8 cellular contexts compared by ENCODE assay signal in the genomic region with DNA sequence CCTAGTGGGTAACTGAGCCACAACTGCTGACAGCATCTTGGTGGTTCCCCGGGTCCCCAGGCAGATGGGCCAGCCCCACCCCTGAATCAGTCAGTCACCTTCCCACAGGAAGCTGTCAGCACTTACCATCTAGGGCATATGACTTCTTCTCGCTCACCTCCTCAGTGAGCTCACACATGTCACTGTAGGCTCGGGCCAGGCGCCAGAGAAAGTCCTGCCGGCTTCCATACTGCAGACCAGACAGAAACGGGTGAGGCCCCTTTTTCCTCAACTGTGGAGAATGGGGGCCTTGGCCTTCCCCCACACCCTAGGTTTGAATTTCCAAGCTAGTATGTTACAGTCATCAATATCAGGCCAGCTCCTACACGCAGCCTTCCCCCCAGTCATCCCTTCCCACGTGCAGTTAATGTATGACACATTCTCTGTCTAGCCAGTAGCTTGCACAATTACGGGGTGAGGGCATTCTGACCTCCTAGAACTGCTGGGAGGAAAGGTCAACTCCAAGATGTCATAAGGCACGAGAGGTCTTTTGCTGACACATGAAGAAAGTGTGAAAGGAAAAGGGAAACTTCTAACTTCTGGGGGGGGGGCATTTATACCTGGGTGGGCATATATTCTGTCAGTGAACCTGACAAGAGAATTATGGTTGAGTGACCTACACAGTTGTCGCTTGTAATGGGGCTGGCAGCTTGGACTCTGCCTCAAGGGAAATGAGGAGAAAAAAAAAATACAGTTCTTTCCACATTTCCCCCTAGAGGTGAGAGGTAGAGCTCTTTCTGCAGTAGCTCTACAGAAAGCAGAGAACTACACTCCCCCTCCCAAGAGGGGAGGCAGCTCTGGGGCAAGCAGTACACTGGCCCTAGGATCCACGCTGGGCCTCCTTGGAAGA. TPM values are rescaled to one million over a fixed set of nuclear protein-coding genes. Genes with fewer than 3 reads are reported as not detected.
DNase-seq lines count a peak whose midpoint lies in the region; ATAC-seq and TF ChIP-seq lines count a peak whose summit lies in the region.

No MANE protein-coding gene starts in this region.

- H3K27me3 Mint-ChIP-seq in activated naive CD8-positive, alpha-beta T cell treated with anti-CD3 and anti-CD28 coated beads, Interleukin-2, amount 10 ng/mL, durations not matched to agents 7 days and 5 days, result no peaks in the 10 kb centered on the region
- H3K27me3 Mint-ChIP-seq in naive thymus-derived CD8-positive, alpha-beta T cell, result no peaks in the 10 kb centered on the region

- peak; percentile 97 for ATAC-seq in activated naive CD8-positive, alpha-beta T cell treated with anti-CD3 and anti-CD28 coated beads, Interleukin-2, amount 10 ng/mL, durations not matched to agents 7 days and 5 days (ENCODE audit: low read depth)
- peak; percentile 89 to 96 for ATAC-seq in naive thymus-derived CD8-positive, alpha-beta T cell
- ATAC-seq in HG03196 (IDR thresholded peaks at IDR 0.05; ENCODE audit: unreplicated experiment) (no peak), GM19324 (IDR thresholded peaks at IDR 0.05; ENCODE audit: low FRiP score, unreplicated experiment) (no peak), GM21723 (IDR thresholded peaks at IDR 0.05; ENCODE audit: unreplicated experiment) (no peak)

- no peaks in the 10 kb centered on the region for H3K9me3 Mint-ChIP-seq in activated naive CD8-positive, alpha-beta T cell treated with anti-CD3 and anti-CD28 coated beads, Interleukin-2, amount 10 ng/mL, durations not matched to agents 7 days and 5 days
- no peaks in the 10 kb centered on the region for H3K9me3 Mint-ChIP-seq in naive thymus-derived CD8-positive, alpha-beta T cell

- peak overlapping the region; percentile 92 for H3K27ac Mint-ChIP-seq in activated naive CD8-positive, alpha-beta T cell treated with anti-CD3 and anti-CD28 coated beads, Interleukin-2, amount 10 ng/mL, durations not matched to agents 7 days and 5 days
- peak overlapping the region in 9 of 10 donors; percentile 2 to 97 (median 81) for H3K27ac Mint-ChIP-seq in naive thymus-derived CD8-positive, alpha-beta T cell

- POLR2A ChIA-PET in activated naive CD8-positive, alpha-beta T cell treated with anti-CD3 and anti-CD28 coated beads, Interleukin-2, amount 10 ng/mL, durations not matched to agents 7 days and 5 days (lab: Charles Lee), result interaction anchor here (0.6 to 2.4 kb wide), 10 partner anchors 9 to 179 kb away, joined by 3 to 21 read pairs (median 7); a partner anchor contains a TSS
- POLR2A ChIA-PET in naive thymus-derived CD8-positive, alpha-beta T cell (lab: Charles Lee), result no interaction called here

- DNase-seq in EH (ENCODE audit: low read depth) (peak; percentile 73), GM13976 (ENCODE audit: low spot score) (no peak)
- peak; percentile 66 for DNase-seq in activated naive CD8-positive, alpha-beta T cell treated with anti-CD3 and anti-CD28 coated beads, Interleukin-2, amount 10 ng/mL, durations not matched to agents 7 days and 5 days
- DNase-seq in naive thymus-derived CD8-positive, alpha-beta T cell, result peak in 5 of 10 donors; percentile 21 to 47 (median 26)

- peaks cover 21% of the 10 kb centered on the region for H3K36me3 Mint-ChIP-seq in activated naive CD8-positive, alpha-beta T cell treated with anti-CD3 and anti-CD28 coated beads, Interleukin-2, amount 10 ng/mL, durations not matched to agents 7 days and 5 days
- H3K36me3 Mint-ChIP-seq in naive thymus-derived CD8-positive, alpha-beta T cell, result peaks cover 0 to 63% (median 2%) of the 10 kb centered on the region in 3 donors

- in situ Hi-C loops in GM13976 (cut with MboI; ENCODE audit: low sequenced_read_pairs, unreplicated experiment), result no loop called here

- H3K4me1 Mint-ChIP-seq in activated naive CD8-positive, alpha-beta T cell treated with anti-CD3 and anti-CD28 coated beads, Interleukin-2, amount 10 ng/mL, durations not matched to agents 7 days and 5 days, result peaks cover 42% of the 10 kb centered on the region
- H3K4me1 Mint-ChIP-seq in naive thymus-derived CD8-positive, alpha-beta T cell, result peaks cover 0 to 38% (median 6%) of the 10 kb centered on the region in 4 donors

- H3K4me3 Mint-ChIP-seq in activated naive CD8-positive, alpha-beta T cell treated with anti-CD3 and anti-CD28 coated beads, Interleukin-2, amount 10 ng/mL, durations not matched to agents 7 days and 5 days, result peak overlapping the region; percentile 66
- H3K4me3 Mint-ChIP-seq in naive thymus-derived CD8-positive, alpha-beta T cell, result peak overlapping the region in 4 of 10 donors; percentile 24 to 75 (median 37)

- TF ChIP-seq CTCF in GM13976 (IDR thresholded peaks at IDR 0.05; ENCODE audit: borderline replicate concordance, control extremely low read depth, extremely low read depth, insufficient read depth, missing control alignments), result no peak

TF ChIP-seq in PFSK-1, 5 proteins besides CTCF, POLR2A, EP300 and RAD21:
- TF ChIP-seq FOXP2 (optimal IDR thresholded peaks at IDR 0.05; ENCODE audit: borderline replicate concordance, extremely low read depth, extremely low read length, insufficient read depth) (peak; percentile 17), TAF1 (IDR thresholded peaks at IDR 0.05; ENCODE audit: borderline replicate concordance, insufficient read depth, low read length) (no peak), POLR2AphosphoS5 (IDR thresholded peaks at IDR 0.05; ENCODE audit: low read depth, low read length) (no peak), SIN3A (IDR thresholded peaks at IDR 0.05; ENCODE audit: borderline replicate concordance, insufficient read depth, low read length) (no peak)
- TF ChIP-seq, protein P1, sequence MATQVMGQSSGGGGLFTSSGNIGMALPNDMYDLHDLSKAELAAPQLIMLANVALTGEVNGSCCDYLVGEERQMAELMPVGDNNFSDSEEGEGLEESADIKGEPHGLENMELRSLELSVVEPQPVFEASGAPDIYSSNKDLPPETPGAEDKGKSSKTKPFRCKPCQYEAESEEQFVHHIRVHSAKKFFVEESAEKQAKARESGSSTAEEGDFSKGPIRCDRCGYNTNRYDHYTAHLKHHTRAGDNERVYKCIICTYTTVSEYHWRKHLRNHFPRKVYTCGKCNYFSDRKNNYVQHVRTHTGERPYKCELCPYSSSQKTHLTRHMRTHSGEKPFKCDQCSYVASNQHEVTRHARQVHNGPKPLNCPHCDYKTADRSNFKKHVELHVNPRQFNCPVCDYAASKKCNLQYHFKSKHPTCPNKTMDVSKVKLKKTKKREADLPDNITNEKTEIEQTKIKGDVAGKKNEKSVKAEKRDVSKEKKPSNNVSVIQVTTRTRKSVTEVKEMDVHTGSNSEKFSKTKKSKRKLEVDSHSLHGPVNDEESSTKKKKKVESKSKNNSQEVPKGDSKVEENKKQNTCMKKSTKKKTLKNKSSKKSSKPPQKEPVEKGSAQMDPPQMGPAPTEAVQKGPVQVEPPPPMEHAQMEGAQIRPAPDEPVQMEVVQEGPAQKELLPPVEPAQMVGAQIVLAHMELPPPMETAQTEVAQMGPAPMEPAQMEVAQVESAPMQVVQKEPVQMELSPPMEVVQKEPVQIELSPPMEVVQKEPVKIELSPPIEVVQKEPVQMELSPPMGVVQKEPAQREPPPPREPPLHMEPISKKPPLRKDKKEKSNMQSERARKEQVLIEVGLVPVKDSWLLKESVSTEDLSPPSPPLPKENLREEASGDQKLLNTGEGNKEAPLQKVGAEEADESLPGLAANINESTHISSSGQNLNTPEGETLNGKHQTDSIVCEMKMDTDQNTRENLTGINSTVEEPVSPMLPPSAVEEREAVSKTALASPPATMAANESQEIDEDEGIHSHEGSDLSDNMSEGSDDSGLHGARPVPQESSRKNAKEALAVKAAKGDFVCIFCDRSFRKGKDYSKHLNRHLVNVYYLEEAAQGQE (IDR thresholded peaks at IDR 0.05; ENCODE audit: insufficient read depth in 1 of 2, low read depth in 2 of 2, low read length in 2 of 2), result no peak

RNA-seq across cellular contexts. Expression of a gene that starts 10.9 kb away (rescaled TPM):
- 41.2 TPM for polyA plus RNA-seq in PFSK-1 (2012; ENCODE audit: insufficient read length, low read depth)
- total RNA-seq in activated naive CD8-positive, alpha-beta T cell treated with anti-CD3 and anti-CD28 coated beads, Interleukin-2, amount 10 ng/mL, durations not matched to agents 7 days and 5 days, result 10 to 100 TPM; 32.5 to 36.4 TPM
- total RNA-seq in naive thymus-derived CD8-positive, alpha-beta T cell, result 10 to 100 TPM; 18.2 to 19.1 TPM
- 10 to 100 TPM; 13.4 to 19.4 (median 16.8) TPM for polyA plus RNA-seq in naive thymus-derived CD8-positive, alpha-beta T cell

RNA-seq across cellular contexts. Expression of a gene that starts 19.7 kb away (rescaled TPM):
- 1.6 TPM for polyA plus RNA-seq in PFSK-1 (2012; ENCODE audit: insufficient read length, low read depth)
- 10 to 100 TPM; 58.2 to 61.5 TPM for total RNA-seq in activated naive CD8-positive, alpha-beta T cell treated with anti-CD3 and anti-CD28 coated beads, Interleukin-2, amount 10 ng/mL, durations not matched to agents 7 days and 5 days
- total RNA-seq in naive thymus-derived CD8-positive, alpha-beta T cell, result 10 to 100 TPM; 17.8 to 19.4 TPM
- 10 to 100 TPM; 46.5 to 53.9 (median 50.6) TPM for polyA plus RNA-seq in naive thymus-derived CD8-positive, alpha-beta T cell

RNA-seq across cellular contexts. Expression of a gene that starts 25.6 kb away (rescaled TPM):
- 0.79 TPM for polyA plus RNA-seq in PFSK-1 (2012; ENCODE audit: insufficient read length, low read depth)
- 1 to 10 TPM; 2.4 TPM for total RNA-seq in activated naive CD8-positive, alpha-beta T cell treated with anti-CD3 and anti-CD28 coated beads, Interleukin-2, amount 10 ng/mL, durations not matched to agents 7 days and 5 days
- total RNA-seq in naive thymus-derived CD8-positive, alpha-beta T cell, result 1 to 10 TPM; 2.0 to 2.2 TPM
- polyA plus RNA-seq in naive thymus-derived CD8-positive, alpha-beta T cell, result under 1 TPM in 1 of 3 donors, not detected in 2; 0.40 TPM

RNA-seq across cellular contexts. Expression of a gene that starts 49.2 kb away (rescaled TPM):
- polyA plus RNA-seq in PFSK-1 (2012; ENCODE audit: insufficient read length, low read depth), result 19.2 TPM
- 10 to 100 TPM; 52.4 to 54.5 TPM for total RNA-seq in activated naive CD8-positive, alpha-beta T cell treated with anti-CD3 and anti-CD28 coated beads, Interleukin-2, amount 10 ng/mL, durations not matched to agents 7 days and 5 days
- 1 to 10 TPM in 1 of 2 experiments, under 1 TPM in 1; 0.69 to 1.1 TPM for total RNA-seq in naive thymus-derived CD8-positive, alpha-beta T cell
- under 1 TPM in 1 of 3 donors, not detected in 2; 0.46 TPM for polyA plus RNA-seq in naive thymus-derived CD8-positive, alpha-beta T cell

Comparison
In these comparisons a context has a peak if more than half of its experiments do, and no peak if none do; other contexts are left out.
1. ATAC-seq: peak in activated naive CD8-positive, alpha-beta T cell treated with anti-CD3 and anti-CD28 coated beads, Interleukin-2, amount 10 ng/mL, durations not matched to agents 7 days and 5 days (single experiment) and naive thymus-derived CD8-positive, alpha-beta T cell (2 of 2); none in HG03196 (single experiment), GM19324 (single experiment) and GM21723 (single experiment).